Comparison of ENCODE assay signal across 25 cellular contexts in the genomic region with DNA sequence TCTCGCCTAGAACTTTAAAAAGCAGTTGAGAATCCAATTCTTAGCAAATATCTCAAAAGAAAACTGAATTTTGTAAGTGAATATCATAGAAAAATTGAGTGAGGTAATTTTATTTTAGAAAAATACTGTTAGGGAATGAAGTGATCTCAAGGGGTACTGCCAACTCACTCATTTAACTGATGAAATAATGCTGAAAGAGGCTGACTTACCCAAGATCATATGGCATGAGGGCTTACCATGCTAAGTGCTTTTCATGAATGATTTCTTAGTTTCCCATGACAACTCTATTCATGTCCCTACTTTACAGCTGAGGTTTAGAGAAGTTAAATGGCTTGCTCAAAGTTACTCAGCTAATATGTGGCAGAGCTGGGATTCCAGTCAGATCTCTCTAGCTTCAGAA. TPM values are rescaled to one million over a fixed set of nuclear protein-coding genes. Genes with fewer than 3 reads are reported as not detected.
"Had no signal": no experiment of that assay in that cellular context is flagged by ENCODE, and none has a peak within 500 bp of the region (broad histone marks: within the 10 kb centered on the region; RNA-seq: fewer than 3 reads in every experiment).

No MANE protein-coding gene starts in this region.

- H3K27me3 ChIP-seq: ascending aorta, body of pancreas had no signal

- H3K27ac ChIP-seq: ascending aorta, body of pancreas, VCaP had no signal

- H3K4me3 ChIP-seq: ascending aorta, body of pancreas had no signal

- H3K4me1 ChIP-seq: ascending aorta, body of pancreas had no signal

- H3K9me3 ChIP-seq: ascending aorta, body of pancreas had no signal

- DNase-seq: activated CD4-positive, CD25-positive, alpha-beta regulatory T cell; activated CD8-positive, alpha-beta memory T cell treated with anti-CD3 and anti-CD28 coated beads, Interleukin-2, amount 50 U/mL, for 48 hours; activated CD8-positive, alpha-beta T cell treated with anti-CD3 and anti-CD28 coated beads for 36 hours; activated naive CD4-positive, alpha-beta T cell; activated T-cell treated with anti-CD3 and anti-CD28 coated beads, Interleukin-2, amount 50 U/mL, for 1 hour; amniotic stem cell; body of pancreas; central memory CD4-positive, alpha-beta T cell; Kasumi-1; KBM-7; NCI-H1105 treated with DMSO at 0.1 percent for 48 hours; NCI-H1436 treated with DMSO at 0.1 percent for 48 hours; NCI-H187 treated with DMSO at 0.1 percent for 48 hours; NCI-H2081 treated with DMSO at 0.1 percent for 48 hours; NCI-H2171 treated with DMSO at 0.1 percent for 48 hours; NCI-H226; NCI-H526 treated with DMSO at 0.1 percent for 48 hours; NCI-H82; RPMI8226; T-helper 17 cell; T-helper 9 cell had no signal

RNA-seq across cellular contexts. Expression of a gene that starts 46.3 kb away (rescaled TPM):
- total RNA-seq: NCI-H460, OCI-LY7 had no signal
